Comparison of ENCODE assay signal across 26 cellular contexts in genomic region chr19:47005164-47005641, GRCh38. TPM values are rescaled to one million over a fixed set of nuclear protein-coding genes. Genes with fewer than 3 reads are reported as not detected.
A peak's percentile ranks its signal among the peaks of the same experiment; 100 is the strongest.
DNase-seq lines count a peak whose midpoint lies in the region; ATAC-seq and TF ChIP-seq lines count a peak whose summit lies in the region.
"Had no signal": no experiment of that assay in that cellular context is flagged by ENCODE, and none has a peak within 500 bp of the region (broad histone marks: within the 10 kb centered on the region; RNA-seq: fewer than 3 reads in every experiment).

No MANE protein-coding gene starts in this region.

- H3K4me3 Mint-ChIP-seq in activated T-helper 2 cell treated with anti-CD3 and anti-CD28 coated beads, Interferon-gamma antibody, Interleukin-2, Interleukin-4, amounts not matched to agents 10 μg/mL and 5 μg/mL and 100 μg/mL, durations not matched to agents 14 hours and 24 hours and 36 hours (ENCODE audit: low read depth): no peak overlapping the region
- H3K4me3 Mint-ChIP-seq: activated B cell treated with CpG ODN at 0.5 μM for 24 hours; activated CD8-positive, alpha-beta memory T cell treated with anti-CD3 and anti-CD28 coated beads, Interleukin-2, amount 10 ng/mL, durations not matched to agents 7 days and 5 days; activated naive CD8-positive, alpha-beta T cell treated with anti-CD3 and anti-CD28 coated beads, Interleukin-2, amount 50 U/mL, for 24 hours; activated T-cell treated with anti-CD3 and anti-CD28 coated beads, Interleukin-2, amount 50 U/mL, for 4 hours; central memory CD8-positive, alpha-beta T cell; stimulated activated memory B cell treated with anti-CD40 and anti-IgM and Interleukin-4, amounts not matched to agents 10 μg/mL and 1 μg/mL and 100 μg/mL, for 72 hours had no signal

- peaks cover 5 to 9% of the 10 kb centered on the region in 2 donors for H3K4me1 ChIP-seq in left lung
- peaks cover 7 to 15% (median 10%) of the 10 kb centered on the region in 4 donors for H3K4me1 ChIP-seq in upper lobe of left lung
- H3K4me1 ChIP-seq in ascending aorta: peaks cover 2 to 3% of the 10 kb centered on the region in 2 donors
- H3K4me1 ChIP-seq: foreskin keratinocyte, parathyroid adenoma had no signal

- DNase-seq in HK-2 (ENCODE audit: unreplicated experiment) (peak; percentile 72), left lung (no peak), upper lobe of left lung (peak; percentile 47 to 71), NCI-H1092 treated with DMSO at 0.1 percent for 48 hours (lab: John Stamatoyannopoulos, UW) (no peak), ascending aorta (ENCODE audit: low spot score in 2 of 2) (no peak)
- DNase-seq in activated T-helper 2 cell treated with anti-CD3 and anti-CD28 coated beads, Interferon-gamma antibody, Interleukin-2, Interleukin-4, amounts not matched to agents 10 μg/mL and 5 μg/mL and 100 μg/mL, durations not matched to agents 14 hours and 24 hours and 36 hours (ENCODE audit: low spot score): no peak
- DNase-seq: activated B cell treated with CpG ODN at 0.5 μM for 24 hours; activated CD8-positive, alpha-beta memory T cell treated with anti-CD3 and anti-CD28 coated beads, Interleukin-2, amount 10 ng/mL, durations not matched to agents 7 days and 5 days; activated naive CD8-positive, alpha-beta T cell treated with anti-CD3 and anti-CD28 coated beads, Interleukin-2, amount 50 U/mL, for 24 hours; activated T-cell treated with anti-CD3 and anti-CD28 coated beads, Interleukin-2, amount 50 U/mL, for 4 hours; C1 segment of cervical spinal cord; esophagus squamous epithelium; foreskin keratinocyte; GOT3; heart right ventricle; MM.1S; retina; T1000; trophoblast cell had no signal

- H3K4me3 ChIP-seq in left lung (no peak overlapping the region), upper lobe of left lung (no peak overlapping the region), ascending aorta (no peak overlapping the region)
- H3K4me3 ChIP-seq: esophagus squamous epithelium, heart right ventricle had no signal

- H3K4me1 Mint-ChIP-seq in activated T-helper 2 cell treated with anti-CD3 and anti-CD28 coated beads, Interferon-gamma antibody, Interleukin-2, Interleukin-4, amounts not matched to agents 10 μg/mL and 5 μg/mL and 100 μg/mL, durations not matched to agents 14 hours and 24 hours and 36 hours (ENCODE audit: low read depth): no peaks in the 10 kb centered on the region
- H3K4me1 Mint-ChIP-seq: activated B cell treated with CpG ODN at 0.5 μM for 24 hours had no signal

- ATAC-seq in left lung (peak; percentile 11), upper lobe of left lung (ENCODE audit: low FRiP score in 2 of 2) (no peak), HG03439 (IDR thresholded peaks at IDR 0.05; ENCODE audit: unreplicated experiment) (no peak)
- ATAC-seq: activated T-cell treated with anti-CD3 and anti-CD28 coated beads, Interleukin-2, amount 50 U/mL, for 4 hours; foreskin keratinocyte; stimulated activated memory B cell treated with anti-CD40 and anti-IgM and Interleukin-4, amounts not matched to agents 10 μg/mL and 1 μg/mL and 100 μg/mL, for 72 hours had no signal

- no peaks in the 10 kb centered on the region for H3K9me3 Mint-ChIP-seq in activated T-helper 2 cell treated with anti-CD3 and anti-CD28 coated beads, Interferon-gamma antibody, Interleukin-2, Interleukin-4, amounts not matched to agents 10 μg/mL and 5 μg/mL and 100 μg/mL, durations not matched to agents 14 hours and 24 hours and 36 hours
- H3K9me3 Mint-ChIP-seq: activated naive CD8-positive, alpha-beta T cell treated with anti-CD3 and anti-CD28 coated beads, Interleukin-2, amount 50 U/mL, for 24 hours; activated T-cell treated with anti-CD3 and anti-CD28 coated beads, Interleukin-2, amount 50 U/mL, for 4 hours; central memory CD8-positive, alpha-beta T cell had no signal

- H3K27me3 ChIP-seq in left lung: peaks cover 6 to 23% of the 10 kb centered on the region in 2 donors
- H3K27me3 ChIP-seq in upper lobe of left lung: no peaks in the 10 kb centered on the region
- no peaks in the 10 kb centered on the region for H3K27me3 ChIP-seq in ascending aorta

- H3K36me3 ChIP-seq in left lung: peaks cover 0 to 23% of the 10 kb centered on the region in 2 donors
- H3K36me3 ChIP-seq in upper lobe of left lung: peaks cover 10 to 19% (median 14%) of the 10 kb centered on the region in 4 donors
- H3K36me3 ChIP-seq in ascending aorta: peaks cover 13 to 14% of the 10 kb centered on the region in 2 donors

- H3K36me3 Mint-ChIP-seq in activated T-helper 2 cell treated with anti-CD3 and anti-CD28 coated beads, Interferon-gamma antibody, Interleukin-2, Interleukin-4, amounts not matched to agents 10 μg/mL and 5 μg/mL and 100 μg/mL, durations not matched to agents 14 hours and 24 hours and 36 hours (ENCODE audit: low read depth): peaks cover 11% of the 10 kb centered on the region

- H3K27me3 Mint-ChIP-seq in activated T-helper 2 cell treated with anti-CD3 and anti-CD28 coated beads, Interferon-gamma antibody, Interleukin-2, Interleukin-4, amounts not matched to agents 10 μg/mL and 5 μg/mL and 100 μg/mL, durations not matched to agents 14 hours and 24 hours and 36 hours (ENCODE audit: low read depth): peaks cover 28% of the 10 kb centered on the region
- H3K27me3 Mint-ChIP-seq: activated B cell treated with CpG ODN at 0.5 μM for 24 hours; central memory CD8-positive, alpha-beta T cell; stimulated activated memory B cell treated with anti-CD40 and anti-IgM and Interleukin-4, amounts not matched to agents 10 μg/mL and 1 μg/mL and 100 μg/mL, for 72 hours had no signal

- H3K27ac Mint-ChIP-seq in activated T-helper 2 cell treated with anti-CD3 and anti-CD28 coated beads, Interferon-gamma antibody, Interleukin-2, Interleukin-4, amounts not matched to agents 10 μg/mL and 5 μg/mL and 100 μg/mL, durations not matched to agents 14 hours and 24 hours and 36 hours: no peak overlapping the region
- H3K27ac Mint-ChIP-seq: activated B cell treated with CpG ODN at 0.5 μM for 24 hours; activated CD8-positive, alpha-beta memory T cell treated with anti-CD3 and anti-CD28 coated beads, Interleukin-2, amount 10 ng/mL, durations not matched to agents 7 days and 5 days; activated naive CD8-positive, alpha-beta T cell treated with anti-CD3 and anti-CD28 coated beads, Interleukin-2, amount 50 U/mL, for 24 hours; stimulated activated memory B cell treated with anti-CD40 and anti-IgM and Interleukin-4, amounts not matched to agents 10 μg/mL and 1 μg/mL and 100 μg/mL, for 72 hours had no signal

- no peaks in the 10 kb centered on the region for H3K9me3 ChIP-seq in left lung
- H3K9me3 ChIP-seq in upper lobe of left lung: no peaks in the 10 kb centered on the region
- no peaks in the 10 kb centered on the region for H3K9me3 ChIP-seq in ascending aorta
- H3K9me3 ChIP-seq: esophagus squamous epithelium, heart right ventricle had no signal

- TF ChIP-seq EP300 in upper lobe of left lung (IDR thresholded peaks at IDR 0.05): no peak

- TF ChIP-seq CTCF in VCaP (conservative IDR thresholded peaks at IDR 0.05) (no peak), left lung (IDR thresholded peaks at IDR 0.05) (no peak), upper lobe of left lung (IDR thresholded peaks at IDR 0.05) (no peak), ascending aorta (IDR thresholded peaks at IDR 0.05) (no peak)

- TF ChIP-seq POLR2A in upper lobe of left lung (IDR thresholded peaks at IDR 0.05): no peak

- WGBS in upper lobe of left lung, 2 donors: 57 to 72% methylated on average over 5 to 15 of the region's 15 CpGs

- peak overlapping the region; percentile 9; the same call in 1 of the 2 replicates for H3K27ac ChIP-seq in VCaP
- H3K27ac ChIP-seq in left lung: no peak overlapping the region
- H3K27ac ChIP-seq in upper lobe of left lung: no peak overlapping the region
- H3K27ac ChIP-seq in ascending aorta: no peak overlapping the region
- H3K27ac ChIP-seq: esophagus squamous epithelium, foreskin keratinocyte, heart right ventricle, parathyroid adenoma had no signal

- intact Hi-C loops in left lung (cut with DNase I): no loop called here
- intact Hi-C loops in activated T-helper 2 cell treated with anti-CD3 and anti-CD28 coated beads, Interferon-gamma antibody, Interleukin-2, Interleukin-4, amounts not matched to agents 10 μg/mL and 5 μg/mL and 100 μg/mL, durations not matched to agents 14 hours and 24 hours and 36 hours (cut with micrococcal nuclease): no loop called here
- intact Hi-C loops in ascending aorta (cut with DNase I): no loop called here

RNA-seq across cellular contexts. Expression of gene NPAS1, which starts 14.4 kb away (rescaled TPM):
- total RNA-seq in left lung: under 1 TPM; 0.50 to 0.70 TPM
- 10 to 100 TPM in 1 of 6 donors, 1 to 10 TPM in 3, under 1 TPM in 1, not detected in 1; 0.30 to 13.6 (median 1.1) TPM for total RNA-seq in upper lobe of left lung
- 0.25 TPM in 1 of 2 replicates, not detected in the other for total RNA-seq in activated T-helper 2 cell treated with anti-CD3 and anti-CD28 coated beads, Interferon-gamma antibody, Interleukin-2, Interleukin-4, amounts not matched to agents 10 μg/mL and 5 μg/mL and 100 μg/mL, durations not matched to agents 14 hours and 24 hours and 36 hours
- total RNA-seq in ascending aorta: not detected
- total RNA-seq: Daoy, lung microvascular endothelial cell had no signal

RNA-seq across cellular contexts. Expression of gene TMEM160, which starts 43.2 kb away (rescaled TPM):
- 10 to 100 TPM; 31.6 to 33.5 TPM for total RNA-seq in left lung
- total RNA-seq in upper lobe of left lung: 10 to 100 TPM; 11.5 to 82.8 (median 49.4) TPM
- 48.0 and 49.1 TPM in 2 replicates for total RNA-seq in activated T-helper 2 cell treated with anti-CD3 and anti-CD28 coated beads, Interferon-gamma antibody, Interleukin-2, Interleukin-4, amounts not matched to agents 10 μg/mL and 5 μg/mL and 100 μg/mL, durations not matched to agents 14 hours and 24 hours and 36 hours
- total RNA-seq in ascending aorta: 64.5 TPM

Comparison
In these comparisons a context has a peak if more than half of its experiments do, and no peak if none do; other contexts are left out.
1. DNase-seq: peak in HK-2 (single experiment) and upper lobe of left lung (2 of 2); none in left lung (0 of 2), activated T-helper 2 cell treated with anti-CD3 and anti-CD28 coated beads, Interferon-gamma antibody, Interleukin-2, Interleukin-4, amounts not matched to agents 10 μg/mL and 5 μg/mL and 100 μg/mL, durations not matched to agents 14 hours and 24 hours and 36 hours (single experiment), NCI-H1092 treated with DMSO at 0.1 percent for 48 hours (single experiment) and ascending aorta (0 of 2).